Comparison of ENCODE assay signal across 1 cellular context in the genomic region with DNA sequence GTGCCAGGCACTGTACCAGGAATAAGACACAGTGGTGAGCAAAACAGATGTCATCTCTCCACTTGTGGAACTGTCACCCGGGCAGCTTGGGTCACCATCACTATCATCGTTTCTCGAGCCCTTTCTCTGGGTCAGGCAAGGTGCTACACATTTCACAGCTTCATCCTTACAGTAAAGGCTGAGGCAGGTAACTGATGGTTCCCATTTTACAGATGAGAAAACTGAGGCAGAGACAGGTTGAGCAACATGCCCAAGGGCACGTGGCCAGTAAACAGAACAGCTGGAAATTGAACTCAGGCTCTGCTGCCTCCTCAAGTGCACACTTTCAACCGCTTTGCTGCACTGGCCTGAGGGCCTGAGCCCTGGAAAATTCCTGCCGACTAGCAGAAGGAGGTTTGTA.
TF ChIP-seq lines count a peak whose summit lies in the region.

No MANE protein-coding gene starts in this region.

TF ChIP-seq in neural cell, 6 proteins besides CTCF, POLR2A, EP300 and RAD21 (continued from another document):
- TF ChIP-seq POLR2AphosphoS5 (IDR thresholded peaks at IDR 0.05): no peak
- TF ChIP-seq SMC3 (conservative IDR thresholded peaks at IDR 0.05; ENCODE audit: poor library complexity): no peak
